In the genomic region with DNA sequence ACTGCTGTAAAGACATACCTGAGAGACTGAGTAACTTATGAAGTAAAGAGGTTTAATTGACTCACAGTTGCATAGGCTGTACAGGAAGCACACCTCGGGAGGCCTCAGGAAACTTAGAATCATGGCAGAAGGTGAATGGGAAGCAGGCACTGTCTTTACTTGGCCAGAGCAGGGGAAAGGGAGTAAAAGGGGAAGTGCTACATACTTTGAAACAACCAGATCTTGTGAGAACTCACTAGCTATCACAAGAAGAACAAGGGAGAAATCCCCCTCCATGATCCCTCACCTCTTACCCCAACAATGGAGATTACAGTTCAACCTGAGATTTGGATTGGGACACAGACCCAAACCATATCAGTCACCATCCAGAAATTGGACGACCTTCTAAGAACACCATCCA, we compare ENCODE assay signal across 1 cellular context.
TF ChIP-seq lines count a peak whose summit lies in the region.

No MANE protein-coding gene starts in this region.

TF ChIP-seq in K562, 482 proteins besides CTCF, POLR2A, EP300 and RAD21 (continued from another document):
- no peak for TF ChIP-seq PRPF4 (IDR thresholded peaks at IDR 0.05; ENCODE audit: insufficient read depth, low read depth, low read length, poor library complexity, severe bottlenecking)
